Comparison of ENCODE assay signal across 23 cellular contexts in genomic region chr19:44871809-44872208, GRCh38. TPM values are rescaled to one million over a fixed set of nuclear protein-coding genes. Genes with fewer than 3 reads are reported as not detected.
"Had no signal": no experiment of that assay in that cellular context is flagged by ENCODE, and none has a peak within 500 bp of the region (broad histone marks: within the 10 kb centered on the region; RNA-seq: fewer than 3 reads in every experiment).

No MANE protein-coding gene starts in this region.

- H3K27me3 Mint-ChIP-seq: naive thymus-derived CD4-positive, alpha-beta T cell; stimulated activated naive CD8-positive, alpha-beta T cell treated with anti-CD3 and anti-CD28 coated beads, Interleukin-15, amount 100 ng/mL, for 72 hours had no signal

- H3K27ac ChIP-seq: parathyroid adenoma, prostate gland, thoracic aorta, transverse colon had no signal

- H3K27me3 ChIP-seq: esophagus squamous epithelium, transverse colon had no signal

- ATAC-seq: effector memory CD8-positive, alpha-beta T cell; left cardiac atrium; naive thymus-derived CD4-positive, alpha-beta T cell; sciatic nerve; stimulated activated naive B cell treated with anti-CD40 and anti-IgM and Interleukin-4, amounts not matched to agents 10 μg/mL and 1 μg/mL and 100 μg/mL, for 72 hours; stimulated activated naive CD8-positive, alpha-beta T cell treated with anti-CD3 and anti-CD28 coated beads, Interleukin-15, amount 100 ng/mL, for 72 hours had no signal

- H3K4me3 Mint-ChIP-seq: central memory CD8-positive, alpha-beta T cell; effector memory CD8-positive, alpha-beta T cell; naive thymus-derived CD4-positive, alpha-beta T cell; stimulated activated naive B cell treated with anti-CD40 and anti-IgM and Interleukin-4, amounts not matched to agents 10 μg/mL and 1 μg/mL and 100 μg/mL, for 72 hours; stimulated activated naive CD8-positive, alpha-beta T cell treated with anti-CD3 and anti-CD28 coated beads, Interleukin-15, amount 100 ng/mL, for 72 hours had no signal

- H3K9me3 Mint-ChIP-seq: central memory CD8-positive, alpha-beta T cell; effector memory CD8-positive, alpha-beta T cell; naive thymus-derived CD4-positive, alpha-beta T cell; stimulated activated naive B cell treated with anti-CD40 and anti-IgM and Interleukin-4, amounts not matched to agents 10 μg/mL and 1 μg/mL and 100 μg/mL, for 72 hours; stimulated activated naive CD8-positive, alpha-beta T cell treated with anti-CD3 and anti-CD28 coated beads, Interleukin-15, amount 100 ng/mL, for 72 hours had no signal

- H3K4me1 ChIP-seq: prostate gland had no signal

- H3K36me3 Mint-ChIP-seq: naive thymus-derived CD4-positive, alpha-beta T cell; stimulated activated naive B cell treated with anti-CD40 and anti-IgM and Interleukin-4, amounts not matched to agents 10 μg/mL and 1 μg/mL and 100 μg/mL, for 72 hours had no signal

- H3K9me3 ChIP-seq: esophagus squamous epithelium, prostate gland, thoracic aorta, transverse colon had no signal

- H3K4me3 ChIP-seq: esophagus squamous epithelium, prostate gland, skin epidermis, thoracic aorta, transverse colon had no signal

- DNase-seq: effector memory CD8-positive, alpha-beta T cell; esophagus squamous epithelium; foreskin fibroblast; kidney; left cardiac atrium; mesendoderm; naive thymus-derived CD4-positive, alpha-beta T cell; nucleus accumbens; retina; stimulated activated CD4-positive, alpha-beta T cell treated with anti-CD3 and anti-CD28 coated beads, Interleukin-2, amount 100 ng/mL, for 24 hours; stimulated activated CD4-positive, alpha-beta T cell treated with anti-CD3 and anti-CD28 coated beads, Interleukin-4, amount 100 ng/mL, for 4 hours; stimulated activated naive B cell treated with anti-CD40 and anti-IgM and Interleukin-4, amounts not matched to agents 10 μg/mL and 1 μg/mL and 100 μg/mL, for 72 hours; stimulated activated naive CD8-positive, alpha-beta T cell treated with anti-CD3 and anti-CD28 coated beads, Interleukin-15, amount 100 ng/mL, for 72 hours; substantia nigra; transverse colon had no signal

- H3K27ac Mint-ChIP-seq: naive thymus-derived CD4-positive, alpha-beta T cell; stimulated activated naive B cell treated with anti-CD40 and anti-IgM and Interleukin-4, amounts not matched to agents 10 μg/mL and 1 μg/mL and 100 μg/mL, for 72 hours; stimulated activated naive CD8-positive, alpha-beta T cell treated with anti-CD3 and anti-CD28 coated beads, Interleukin-15, amount 100 ng/mL, for 72 hours had no signal

- H3K4me1 Mint-ChIP-seq: stimulated activated naive B cell treated with anti-CD40 and anti-IgM and Interleukin-4, amounts not matched to agents 10 μg/mL and 1 μg/mL and 100 μg/mL, for 72 hours had no signal

RNA-seq across cellular contexts. Expression of gene APOE, which starts 33.8 kb away (rescaled TPM):
- polyA plus RNA-seq: naive thymus-derived CD4-positive, alpha-beta T cell had no signal

RNA-seq across cellular contexts. Expression of gene APOC1, which starts 42.6 kb away (rescaled TPM):
- total RNA-seq: mononuclear cell had no signal
- polyA plus RNA-seq: naive thymus-derived CD4-positive, alpha-beta T cell; neural cell had no signal
